1 cellular context compared by ENCODE assay signal in genomic region chr4:70778888-70779422, GRCh38.
TF ChIP-seq lines count a peak whose summit lies in the region.

No MANE protein-coding gene starts in this region.

TF ChIP-seq in K562, 482 proteins besides CTCF, POLR2A, EP300 and RAD21 (continued from another document):
- TF ChIP-seq PBX2 (CRISPR knock-in tag; IDR thresholded peaks at IDR 0.05; ENCODE audit: low read depth) (no peak), PBX2 (tag; conservative IDR thresholded peaks at IDR 0.05; ENCODE audit: low read depth) (peak; percentile 92), FOXO4 (CRISPR knock-in tag; IDR thresholded peaks at IDR 0.05) (no peak), FOSL1 (tag; conservative IDR thresholded peaks at IDR 0.05) (peak; percentile 80), ILF3 (IDR thresholded peaks at IDR 0.05; ENCODE audit: borderline replicate concordance) (no peak), NR2C1 (IDR thresholded peaks at IDR 0.05) (no peak), NR2C1 (tag; IDR thresholded peaks at IDR 0.05) (peak; percentile 40; the same call in 1 of the 2 replicates), FOXA3 (CRISPR knock-in tag; conservative IDR thresholded peaks at IDR 0.05 in 1 of 2, IDR thresholded peaks at IDR 0.05 in 1 of 2) (peak in 1 of 2 experiments; percentile 68; a peak in 2 of 4 replicates), BHLHE40 (IDR thresholded peaks at IDR 0.05; ENCODE audit: low read length) (peak; percentile 68), HMBOX1 (IDR thresholded peaks at IDR 0.05) (peak; percentile 88), ESRRA (IDR thresholded peaks at IDR 0.05; ENCODE audit: borderline replicate concordance, low read depth) (peak; percentile 48; the same call in 1 of the 2 replicates), ZBTB2 (IDR thresholded peaks at IDR 0.05) (no peak), ZNF639 (CRISPR knock-in tag; conservative IDR thresholded peaks at IDR 0.05 in 1 of 2, IDR thresholded peaks at IDR 0.05 in 1 of 2) (0 out of 4 replicates have a peak, but pooled peaks of 1 of the 2 experiments have one; percentile 21), ZNF318 (IDR thresholded peaks at IDR 0.05; ENCODE audit: borderline replicate concordance in 1 of 2, low read depth in 1 of 2) (peak in 1 of 2 experiments; percentile 23; a peak in 1 of 4 replicates), SOX6 (IDR thresholded peaks at IDR 0.05) (peak; percentile 74; the same call in 1 of the 2 replicates), MEIS2 (IDR thresholded peaks at IDR 0.05; ENCODE audit: partially characterized antibody) (peak; percentile 91), FOXK2 (conservative IDR thresholded peaks at IDR 0.05 in 1 of 2, IDR thresholded peaks at IDR 0.05 in 1 of 2; ENCODE audit: low read depth in 2 of 2) (peak in 1 of 2 experiments; percentile 52; a peak in 2 of 4 replicates), POLR2AphosphoS2 (IDR thresholded peaks at IDR 0.05; ENCODE audit: low read length) (no peak), ETV1 (tag; conservative IDR thresholded peaks at IDR 0.05; ENCODE audit: low read depth) (peak; percentile 54), KDM1A (IDR thresholded peaks at IDR 0.05) (0 out of 4 replicates have a peak, but pooled peaks of 1 of the 2 experiments have one; percentile 19), NR2C2 (CRISPR knock-in tag; IDR thresholded peaks at IDR 0.05) (no peak), NR2C2 (tag; IDR thresholded peaks at IDR 0.05) (peak; percentile 77), RNF219 (CRISPR knock-in tag; IDR thresholded peaks at IDR 0.05) (no peak), LEF1 (IDR thresholded peaks at IDR 0.05) (peak; percentile 35; the same call in 1 of the 2 replicates), RCOR1 (IDR thresholded peaks at IDR 0.05; ENCODE audit: borderline replicate concordance in 1 of 2, low read depth in 2 of 2, low read length in 2 of 2) (peak in 1 of 2 experiments; percentile 85; a peak in 2 of 4 replicates), GABPA (tag; conservative IDR thresholded peaks at IDR 0.05; ENCODE audit: low read depth) (peak; percentile 38; the same call in 1 of the 2 replicates), SMARCE1 (IDR thresholded peaks at IDR 0.05) (peak; percentile 55; the same call in 1 of the 2 replicates), ZNF124 (CRISPR knock-in tag; IDR thresholded peaks at IDR 0.05) (no peak), FOXJ2 (tag; IDR thresholded peaks at IDR 0.05) (peak; percentile 90), ETV6 (IDR thresholded peaks at IDR 0.05; ENCODE audit: borderline replicate concordance in 1 of 2, low read depth in 2 of 2, low read length in 1 of 2) (no peak), ETV6 (CRISPR knock-in tag; IDR thresholded peaks at IDR 0.05; ENCODE audit: borderline replicate concordance) (no peak), CREM (IDR thresholded peaks at IDR 0.05; ENCODE audit: low read depth) (peak; percentile 33; the same call in 1 of the 2 replicates), ATF7 (IDR thresholded peaks at IDR 0.05) (peak; percentile 40; the same call in 1 of the 2 replicates), CEBPG (CRISPR knock-in tag; IDR thresholded peaks at IDR 0.05) (no peak), CEBPG (tag; conservative IDR thresholded peaks at IDR 0.05 in 1 of 2, IDR thresholded peaks at IDR 0.05 in 1 of 2) (peak; percentile 55; a peak in 2 of 4 replicates), ZNF175 (CRISPR knock-in tag; IDR thresholded peaks at IDR 0.05; ENCODE audit: low read depth) (0 out of 2 replicates have a peak, but pooled peaks have one; percentile 53), CTBP1 (IDR thresholded peaks at IDR 0.05; ENCODE audit: borderline replicate concordance) (peak; percentile 37; the same call in 1 of the 2 replicates), ELF1 (tag; IDR thresholded peaks at IDR 0.05) (peak; percentile 59), BACH1 (tag; IDR thresholded peaks at IDR 0.05) (peak; percentile 39; the same call in 1 of the 2 replicates), JUND (IDR thresholded peaks at IDR 0.05; ENCODE audit: borderline replicate concordance, low read depth, low read length) (no peak), JUND (tag; IDR thresholded peaks at IDR 0.05; ENCODE audit: borderline replicate concordance, low read depth, low read length) (peak; percentile 39; the same call in 1 of the 3 replicates), NRF1 (conservative IDR thresholded peaks at IDR 0.05 in 1 of 2, IDR thresholded peaks at IDR 0.05 in 1 of 2) (no peak)
